Comparison of ENCODE assay signal across 1 cellular context in the genomic region with DNA sequence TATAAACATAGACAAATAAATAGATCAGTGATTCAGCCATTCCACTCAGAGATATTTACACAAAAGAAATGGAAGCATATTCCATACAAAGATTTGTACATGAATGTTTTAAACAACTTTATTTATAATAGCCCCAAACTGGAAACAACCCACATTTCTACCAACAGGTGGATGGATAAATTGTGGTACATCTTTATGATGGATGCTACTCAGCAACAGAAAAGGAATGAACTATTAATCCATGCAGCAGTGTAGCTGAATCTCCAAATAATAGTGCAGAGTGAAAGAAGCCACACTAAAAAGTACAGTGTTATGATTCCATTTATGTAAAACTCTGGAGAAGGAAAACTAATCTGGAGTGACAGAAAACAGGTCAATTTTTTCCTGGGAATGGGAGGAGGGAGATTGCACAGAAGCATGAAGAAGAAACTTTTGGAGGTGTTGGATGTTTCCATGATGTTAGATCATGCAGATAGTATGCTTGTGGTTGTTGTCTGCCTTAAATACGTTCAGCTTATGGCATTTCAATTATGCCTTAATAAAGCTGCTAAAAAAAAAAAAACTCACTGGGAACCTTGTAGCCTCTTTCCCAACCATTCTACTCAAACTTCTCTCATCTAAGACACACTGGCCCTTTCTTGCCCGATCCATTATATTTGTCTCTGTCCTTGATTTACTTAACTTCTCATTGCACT.
TF ChIP-seq lines count a peak whose summit lies in the region.

No MANE protein-coding gene starts in this region.

TF ChIP-seq in K562, 482 proteins besides CTCF, POLR2A, EP300 and RAD21 (continued from another document):
- no peak for TF ChIP-seq CTBP1 (IDR thresholded peaks at IDR 0.05; ENCODE audit: borderline replicate concordance)
- no peak for TF ChIP-seq ZNF561 (CRISPR knock-in tag; conservative IDR thresholded peaks at IDR 0.05)
- TF ChIP-seq, protein P1, sequence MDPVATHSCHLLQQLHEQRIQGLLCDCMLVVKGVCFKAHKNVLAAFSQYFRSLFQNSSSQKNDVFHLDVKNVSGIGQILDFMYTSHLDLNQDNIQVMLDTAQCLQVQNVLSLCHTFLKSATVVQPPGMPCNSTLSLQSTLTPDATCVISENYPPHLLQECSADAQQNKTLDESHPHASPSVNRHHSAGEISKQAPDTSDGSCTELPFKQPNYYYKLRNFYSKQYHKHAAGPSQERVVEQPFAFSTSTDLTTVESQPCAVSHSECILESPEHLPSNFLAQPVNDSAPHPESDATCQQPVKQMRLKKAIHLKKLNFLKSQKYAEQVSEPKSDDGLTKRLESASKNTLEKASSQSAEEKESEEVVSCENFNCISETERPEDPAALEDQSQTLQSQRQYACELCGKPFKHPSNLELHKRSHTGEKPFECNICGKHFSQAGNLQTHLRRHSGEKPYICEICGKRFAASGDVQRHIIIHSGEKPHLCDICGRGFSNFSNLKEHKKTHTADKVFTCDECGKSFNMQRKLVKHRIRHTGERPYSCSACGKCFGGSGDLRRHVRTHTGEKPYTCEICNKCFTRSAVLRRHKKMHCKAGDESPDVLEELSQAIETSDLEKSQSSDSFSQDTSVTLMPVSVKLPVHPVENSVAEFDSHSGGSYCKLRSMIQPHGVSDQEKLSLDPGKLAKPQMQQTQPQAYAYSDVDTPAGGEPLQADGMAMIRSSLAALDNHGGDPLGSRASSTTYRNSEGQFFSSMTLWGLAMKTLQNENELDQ (CRISPR knock-in tag; IDR thresholded peaks at IDR 0.05; ENCODE audit: borderline replicate concordance) = no peak
- TF ChIP-seq EHMT2 (IDR thresholded peaks at IDR 0.05) = no peak
- no peak for TF ChIP-seq KLF16 (IDR thresholded peaks at IDR 0.05)
- TF ChIP-seq, protein P2, sequence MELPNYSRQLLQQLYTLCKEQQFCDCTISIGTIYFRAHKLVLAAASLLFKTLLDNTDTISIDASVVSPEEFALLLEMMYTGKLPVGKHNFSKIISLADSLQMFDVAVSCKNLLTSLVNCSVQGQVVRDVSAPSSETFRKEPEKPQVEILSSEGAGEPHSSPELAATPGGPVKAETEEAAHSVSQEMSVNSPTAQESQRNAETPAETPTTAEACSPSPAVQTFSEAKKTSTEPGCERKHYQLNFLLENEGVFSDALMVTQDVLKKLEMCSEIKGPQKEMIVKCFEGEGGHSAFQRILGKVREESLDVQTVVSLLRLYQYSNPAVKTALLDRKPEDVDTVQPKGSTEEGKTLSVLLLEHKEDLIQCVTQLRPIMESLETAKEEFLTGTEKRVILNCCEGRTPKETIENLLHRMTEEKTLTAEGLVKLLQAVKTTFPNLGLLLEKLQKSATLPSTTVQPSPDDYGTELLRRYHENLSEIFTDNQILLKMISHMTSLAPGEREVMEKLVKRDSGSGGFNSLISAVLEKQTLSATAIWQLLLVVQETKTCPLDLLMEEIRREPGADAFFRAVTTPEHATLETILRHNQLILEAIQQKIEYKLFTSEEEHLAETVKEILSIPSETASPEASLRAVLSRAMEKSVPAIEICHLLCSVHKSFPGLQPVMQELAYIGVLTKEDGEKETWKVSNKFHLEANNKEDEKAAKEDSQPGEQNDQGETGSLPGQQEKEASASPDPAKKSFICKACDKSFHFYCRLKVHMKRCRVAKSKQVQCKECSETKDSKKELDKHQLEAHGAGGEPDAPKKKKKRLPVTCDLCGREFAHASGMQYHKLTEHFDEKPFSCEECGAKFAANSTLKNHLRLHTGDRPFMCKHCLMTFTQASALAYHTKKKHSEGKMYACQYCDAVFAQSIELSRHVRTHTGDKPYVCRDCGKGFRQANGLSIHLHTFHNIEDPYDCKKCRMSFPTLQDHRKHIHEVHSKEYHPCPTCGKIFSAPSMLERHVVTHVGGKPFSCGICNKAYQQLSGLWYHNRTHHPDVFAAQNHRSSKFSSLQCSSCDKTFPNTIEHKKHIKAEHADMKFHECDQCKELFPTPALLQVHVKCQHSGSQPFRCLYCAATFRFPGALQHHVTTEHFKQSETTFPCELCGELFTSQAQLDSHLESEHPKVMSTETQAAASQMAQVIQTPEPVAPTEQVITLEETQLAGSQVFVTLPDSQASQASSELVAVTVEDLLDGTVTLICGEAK (IDR thresholded peaks at IDR 0.05) = peak; percentile 55; the same call in 1 of the 2 replicates
- TF ChIP-seq, protein P2 (CRISPR knock-in tag; IDR thresholded peaks at IDR 0.05) = no peak
- no peak for TF ChIP-seq NFRKB (IDR thresholded peaks at IDR 0.05; ENCODE audit: low read depth)
- no peak for TF ChIP-seq NFIC (IDR thresholded peaks at IDR 0.05)
